ENCODE assay signal across 18 cellular contexts in genomic region chr22:39080993-39081513, GRCh38. TPM values are rescaled to one million over a fixed set of nuclear protein-coding genes. Genes with fewer than 3 reads are reported as not detected.
DNase-seq lines count a peak whose midpoint lies in the region; ATAC-seq and TF ChIP-seq lines count a peak whose summit lies in the region.
"Had no signal": no experiment of that assay in that cellular context is flagged by ENCODE, and none has a peak within 500 bp of the region (broad histone marks: within the 10 kb centered on the region; RNA-seq: fewer than 3 reads in every experiment).

No MANE protein-coding gene starts in this region.

- CTCF ChIA-PET in CD4-positive, alpha-beta memory T cell (lab: Charles Lee; ENCODE audit: partially characterized antibody), result interaction anchor here (0.9 to 1.1 kb wide), 3 partner anchors 8 to 37 kb away, joined by 3 to 4 read pairs (median 3); no protein-coding TSS in a partner anchor
- CTCF ChIA-PET in HEK293 (lab: Yijun Ruan, JAX), result no interaction called here

- no peak for DNase-seq in CD4-positive, alpha-beta memory T cell
- DNase-seq in activated naive CD8-positive, alpha-beta T cell treated with anti-CD3 and anti-CD28 coated beads, Interleukin-2, amount 10 ng/mL, durations not matched to agents 7 days and 5 days, result no peak
- DNase-seq in natural killer cell treated with Interleukin-12 subunit alpha and Interleukin-12 subunit beta and Interleukin-15 and Interleukin-18, amount 100 ng/mL, for 72 hours (ENCODE audit: low spot score), result no peak
- DNase-seq in gastrocnemius medialis (no peak), lower leg skin (ENCODE audit: low spot score in 2 of 2) (no peak)
- DNase-seq: foreskin melanocyte; left colon; NCI-H1436; NCI-H774; PC-9; SJCRH30; stimulated activated CD4-positive, alpha-beta T cell treated with anti-CD3 and anti-CD28 coated beads, Interleukin-2, amount 100 ng/mL, for 48 hours; substantia nigra; T-helper 9 cell had no signal

- H3K4me1 Mint-ChIP-seq in CD4-positive, alpha-beta memory T cell, result peaks cover 17 to 77% (median 51%) of the 10 kb centered on the region in 4 donors
- peaks cover 42% of the 10 kb centered on the region for H3K4me1 Mint-ChIP-seq in activated naive CD8-positive, alpha-beta T cell treated with anti-CD3 and anti-CD28 coated beads, Interleukin-2, amount 10 ng/mL, durations not matched to agents 7 days and 5 days
- peaks cover 51 to 52% of the 10 kb centered on the region in 2 donors for H3K4me1 Mint-ChIP-seq in natural killer cell treated with Interleukin-12 subunit alpha and Interleukin-12 subunit beta and Interleukin-15 and Interleukin-18, amount 100 ng/mL, for 72 hours (ENCODE audit: low read depth in 2 of 2)

- H3K4me3 ChIP-seq in CD4-positive, alpha-beta memory T cell (ENCODE audit: low read length in 2 of 2), result no peak overlapping the region
- no peak overlapping the region for H3K4me3 ChIP-seq in HEK293 (ENCODE audit: low read depth, low read length)
- no peak overlapping the region for H3K4me3 ChIP-seq in gastrocnemius medialis
- no peak overlapping the region for H3K4me3 ChIP-seq in lower leg skin (ENCODE audit: low read depth, poor library complexity, severe bottlenecking)
- H3K4me3 ChIP-seq: PC-9, SJCRH30 had no signal

- WGBS in lower leg skin, 2 donors, result 92 to 93% methylated on average over 15 of the region's 15 CpGs

- H3K27me3 ChIP-seq in CD4-positive, alpha-beta memory T cell (ENCODE audit: insufficient read depth, low read length), result no peaks in the 10 kb centered on the region
- H3K27me3 ChIP-seq in gastrocnemius medialis, result no peaks in the 10 kb centered on the region

- no peak for ATAC-seq in activated naive CD8-positive, alpha-beta T cell treated with anti-CD3 and anti-CD28 coated beads, Interleukin-2, amount 10 ng/mL, durations not matched to agents 7 days and 5 days (ENCODE audit: low read depth)
- ATAC-seq in natural killer cell treated with Interleukin-12 subunit alpha and Interleukin-12 subunit beta and Interleukin-15 and Interleukin-18, amount 100 ng/mL, for 72 hours, result no peak
- ATAC-seq in gastrocnemius medialis (no peak), HG03520 (IDR thresholded peaks at IDR 0.05; ENCODE audit: unreplicated experiment) (no peak)
- ATAC-seq: left colon had no signal

- H3K27ac ChIP-seq in CD4-positive, alpha-beta memory T cell (ENCODE audit: low read depth, low read length), result peak overlapping the region; percentile 44
- H3K27ac ChIP-seq in HEK293 (ENCODE audit: extremely low read depth, low read depth, low read length) (no peak overlapping the region), gastrocnemius medialis (no peak overlapping the region)
- H3K27ac ChIP-seq: PC-9, SJCRH30 had no signal

- TF ChIP-seq POLR2A in gastrocnemius medialis (IDR thresholded peaks at IDR 0.05) (no peak), lower leg skin (IDR thresholded peaks at IDR 0.05) (no peak)

- peaks cover 55% of the 10 kb centered on the region for H3K4me1 ChIP-seq in CD4-positive, alpha-beta memory T cell (ENCODE audit: insufficient read depth, low read length)
- H3K4me1 ChIP-seq in HEK293 (ENCODE audit: control insufficient read depth, insufficient read depth, low read length) (no peaks in the 10 kb centered on the region), gastrocnemius medialis (no peaks in the 10 kb centered on the region)
- H3K4me1 ChIP-seq: SJCRH30 had no signal

- in situ Hi-C loops in gastrocnemius medialis (cut with MboI; ENCODE audit: low sequenced_read_pairs in 4 of 4), result no loop called here

- H3K9me3 Mint-ChIP-seq in CD4-positive, alpha-beta memory T cell, result no peaks in the 10 kb centered on the region
- H3K9me3 Mint-ChIP-seq in activated naive CD8-positive, alpha-beta T cell treated with anti-CD3 and anti-CD28 coated beads, Interleukin-2, amount 10 ng/mL, durations not matched to agents 7 days and 5 days, result no peaks in the 10 kb centered on the region
- no peaks in the 10 kb centered on the region for H3K9me3 Mint-ChIP-seq in natural killer cell treated with Interleukin-12 subunit alpha and Interleukin-12 subunit beta and Interleukin-15 and Interleukin-18, amount 100 ng/mL, for 72 hours

- H3K9me3 ChIP-seq in CD4-positive, alpha-beta memory T cell (ENCODE audit: control insufficient read depth in 1 of 2, low read length in 2 of 2), result no peaks in the 10 kb centered on the region
- H3K9me3 ChIP-seq in HEK293 (ENCODE audit: control insufficient read depth, insufficient read depth, low read depth, low read length) (no peaks in the 10 kb centered on the region), gastrocnemius medialis (no peaks in the 10 kb centered on the region)
- H3K9me3 ChIP-seq: SJCRH30 had no signal

- H3K36me3 ChIP-seq in CD4-positive, alpha-beta memory T cell (ENCODE audit: insufficient read depth, low read length), result peaks cover 20% of the 10 kb centered on the region
- H3K36me3 ChIP-seq in HEK293 (ENCODE audit: control insufficient read depth in 2 of 2, insufficient read depth in 1 of 2, low read length in 2 of 2), result no peaks in the 10 kb centered on the region
- H3K36me3 ChIP-seq in gastrocnemius medialis, result no peaks in the 10 kb centered on the region
- H3K36me3 ChIP-seq: SJCRH30 had no signal

- peak overlapping the region in 7 of 8 donors; percentile 19 to 74 (median 48) for H3K4me3 Mint-ChIP-seq in CD4-positive, alpha-beta memory T cell
- peak overlapping the region; percentile 54 for H3K4me3 Mint-ChIP-seq in activated naive CD8-positive, alpha-beta T cell treated with anti-CD3 and anti-CD28 coated beads, Interleukin-2, amount 10 ng/mL, durations not matched to agents 7 days and 5 days
- H3K4me3 Mint-ChIP-seq in natural killer cell treated with Interleukin-12 subunit alpha and Interleukin-12 subunit beta and Interleukin-15 and Interleukin-18, amount 100 ng/mL, for 72 hours, result peak overlapping the region; percentile 89

- TF ChIP-seq CTCF in HEK293 (tag by site-specific recombination; IDR thresholded peaks at IDR 0.05) (no peak), gastrocnemius medialis (IDR thresholded peaks at IDR 0.05 in 4 of 5, conservative IDR thresholded peaks at IDR 0.05 in 1 of 5) (no peak), lower leg skin (IDR thresholded peaks at IDR 0.05) (no peak)

- no peaks in the 10 kb centered on the region for H3K27me3 Mint-ChIP-seq in CD4-positive, alpha-beta memory T cell
- H3K27me3 Mint-ChIP-seq in activated naive CD8-positive, alpha-beta T cell treated with anti-CD3 and anti-CD28 coated beads, Interleukin-2, amount 10 ng/mL, durations not matched to agents 7 days and 5 days, result no peaks in the 10 kb centered on the region
- no peaks in the 10 kb centered on the region for H3K27me3 Mint-ChIP-seq in natural killer cell treated with Interleukin-12 subunit alpha and Interleukin-12 subunit beta and Interleukin-15 and Interleukin-18, amount 100 ng/mL, for 72 hours

- intact Hi-C loops in CD4-positive, alpha-beta memory T cell (cut with micrococcal nuclease), result no loop called here
- intact Hi-C loops in gastrocnemius medialis (cut with DNase I; ENCODE audit: low total_unique reads) (no loop called here), lower leg skin (cut with DNase I; ENCODE audit: low total_unique reads) (no loop called here)

- H3K36me3 Mint-ChIP-seq in CD4-positive, alpha-beta memory T cell, result peaks cover 18 to 44% of the 10 kb centered on the region in 2 donors
- H3K36me3 Mint-ChIP-seq in activated naive CD8-positive, alpha-beta T cell treated with anti-CD3 and anti-CD28 coated beads, Interleukin-2, amount 10 ng/mL, durations not matched to agents 7 days and 5 days, result peaks cover 44% of the 10 kb centered on the region
- peaks cover 10% of the 10 kb centered on the region for H3K36me3 Mint-ChIP-seq in natural killer cell treated with Interleukin-12 subunit alpha and Interleukin-12 subunit beta and Interleukin-15 and Interleukin-18, amount 100 ng/mL, for 72 hours

- H3K27ac Mint-ChIP-seq in CD4-positive, alpha-beta memory T cell, result peak overlapping the region; percentile 42 to 94 (median 88)
- peak overlapping the region; percentile 67 for H3K27ac Mint-ChIP-seq in activated naive CD8-positive, alpha-beta T cell treated with anti-CD3 and anti-CD28 coated beads, Interleukin-2, amount 10 ng/mL, durations not matched to agents 7 days and 5 days
- H3K27ac Mint-ChIP-seq in natural killer cell treated with Interleukin-12 subunit alpha and Interleukin-12 subunit beta and Interleukin-15 and Interleukin-18, amount 100 ng/mL, for 72 hours, result peak overlapping the region; percentile 96 to 98

- POLR2A ChIA-PET in CD4-positive, alpha-beta memory T cell (lab: Charles Lee; ENCODE audit: partially characterized antibody), result interaction anchor here (0.9 kb wide), 1 partner anchor 9 kb away, joined by 6 read pairs; no protein-coding TSS in a partner anchor
- POLR2A ChIA-PET in HEK293 (lab: Yijun Ruan, JAX), result no interaction called here
- POLR2A ChIA-PET in activated naive CD8-positive, alpha-beta T cell treated with anti-CD3 and anti-CD28 coated beads, Interleukin-2, amount 10 ng/mL, durations not matched to agents 7 days and 5 days (lab: Charles Lee), result interaction anchor here (1.0 kb wide), 1 partner anchor 9 kb away, joined by 3 read pairs; no protein-coding TSS in a partner anchor

RNA-seq across cellular contexts. Expression of gene APOBEC3G, which starts 4.0 kb away (rescaled TPM):
- 10 to 100 TPM; 44.5 to 47.5 TPM for total RNA-seq in CD4-positive, alpha-beta memory T cell
- polyA plus RNA-seq in CD4-positive, alpha-beta memory T cell, result 100 to 1,000 TPM in 1 of 2 donors, 10 to 100 TPM in 1; 98.5 to 110 TPM
- 100 to 1,000 TPM; 116 to 118 TPM for total RNA-seq in activated naive CD8-positive, alpha-beta T cell treated with anti-CD3 and anti-CD28 coated beads, Interleukin-2, amount 10 ng/mL, durations not matched to agents 7 days and 5 days
- total RNA-seq in natural killer cell treated with Interleukin-12 subunit alpha and Interleukin-12 subunit beta and Interleukin-15 and Interleukin-18, amount 100 ng/mL, for 72 hours, result 100 to 1,000 TPM; 105 to 169 TPM
- 1 to 10 TPM in 3 of 4 donors, under 1 TPM in 1; 0.86 to 3.7 (median 2.5) TPM for total RNA-seq in gastrocnemius medialis
- 1 to 10 TPM; 1.1 to 3.9 (median 1.9) TPM for total RNA-seq in lower leg skin
- total RNA-seq: SJCRH30 had no signal

RNA-seq across cellular contexts. Expression of gene APOBEC3H, which starts 16.0 kb away (rescaled TPM):
- 1 to 10 TPM; 7.5 to 8.5 TPM for total RNA-seq in CD4-positive, alpha-beta memory T cell
- polyA plus RNA-seq in CD4-positive, alpha-beta memory T cell, result 1 to 10 TPM; 5.7 to 6.2 TPM
- 10 to 100 TPM; 75.5 to 84.9 TPM for total RNA-seq in activated naive CD8-positive, alpha-beta T cell treated with anti-CD3 and anti-CD28 coated beads, Interleukin-2, amount 10 ng/mL, durations not matched to agents 7 days and 5 days
- total RNA-seq in natural killer cell treated with Interleukin-12 subunit alpha and Interleukin-12 subunit beta and Interleukin-15 and Interleukin-18, amount 100 ng/mL, for 72 hours, result 1 to 10 TPM; 6.2 to 6.9 TPM
- total RNA-seq in gastrocnemius medialis (not detected), lower leg skin (not detected)
- total RNA-seq: dermis microvascular lymphatic vessel endothelial cell, epithelial cell of proximal tubule, left colon, SJCRH30 had no signal

RNA-seq across cellular contexts. Expression of gene APOBEC3F, which starts 40.4 kb away (rescaled TPM):
- total RNA-seq in CD4-positive, alpha-beta memory T cell, result 10 to 100 TPM; 18.3 to 18.4 TPM
- 10 to 100 TPM in 1 of 2 donors, 1 to 10 TPM in 1; 3.3 to 15.4 TPM for polyA plus RNA-seq in CD4-positive, alpha-beta memory T cell
- 10 to 100 TPM; 41.4 to 45.1 TPM for total RNA-seq in activated naive CD8-positive, alpha-beta T cell treated with anti-CD3 and anti-CD28 coated beads, Interleukin-2, amount 10 ng/mL, durations not matched to agents 7 days and 5 days
- total RNA-seq in natural killer cell treated with Interleukin-12 subunit alpha and Interleukin-12 subunit beta and Interleukin-15 and Interleukin-18, amount 100 ng/mL, for 72 hours, result 10 to 100 TPM; 21.7 to 31.6 TPM
- total RNA-seq in gastrocnemius medialis (under 1 TPM in 1 of 4 donors, not detected in 3; 0.98 TPM), lower leg skin (1 to 10 TPM in 1 of 4 donors, under 1 TPM in 2, not detected in 1; 0.30 to 4.0 (median 0.86) TPM)
- total RNA-seq: SJCRH30 had no signal

Comparison
In these comparisons a context has a peak if more than half of its experiments do, and no peak if none do; other contexts are left out.
1. RNA of gene APOBEC3G, which starts 4.0 kb away (total RNA-seq): 105 to 169 TPM in natural killer cell treated with Interleukin-12 subunit alpha and Interleukin-12 subunit beta and Interleukin-15 and Interleukin-18, amount 100 ng/mL, for 72 hours, 116 to 118 TPM in activated naive CD8-positive, alpha-beta T cell treated with anti-CD3 and anti-CD28 coated beads, Interleukin-2, amount 10 ng/mL, durations not matched to agents 7 days and 5 days and 44.5 to 47.5 TPM in CD4-positive, alpha-beta memory T cell; 0.86 to 3.7 TPM in gastrocnemius medialis and 1.1 to 3.9 TPM in lower leg skin; every median in the first group is over 4 times any median in the second.
2. RNA of gene APOBEC3H, which starts 16.0 kb away (total RNA-seq): 75.5 to 84.9 TPM in activated naive CD8-positive, alpha-beta T cell treated with anti-CD3 and anti-CD28 coated beads, Interleukin-2, amount 10 ng/mL, durations not matched to agents 7 days and 5 days; 7.5 to 8.5 TPM in CD4-positive, alpha-beta memory T cell, 6.2 to 6.9 TPM in natural killer cell treated with Interleukin-12 subunit alpha and Interleukin-12 subunit beta and Interleukin-15 and Interleukin-18, amount 100 ng/mL, for 72 hours, not detected in gastrocnemius medialis and not detected in lower leg skin; every median in the first group is over 4 times any median in the second.
3. Peak in every context shown above with its lines, with median percentiles within 50 percentile points of each other: H3K27ac Mint-ChIP-seq and H3K4me3 Mint-ChIP-seq.